1 cellular context compared by ENCODE assay signal in genomic region chr14:55426881-55427280, GRCh38.
TF ChIP-seq lines count a peak whose summit lies in the region.

No MANE protein-coding gene starts in this region.

TF ChIP-seq in H1, 55 proteins besides CTCF, POLR2A, EP300 and RAD21:
- no peak for TF ChIP-seq ASH2L (IDR thresholded peaks at IDR 0.05; ENCODE audit: low read length)
- no peak for TF ChIP-seq CHD1 (IDR thresholded peaks at IDR 0.05; ENCODE audit: low read depth, low read length)
- TF ChIP-seq TBP (IDR thresholded peaks at IDR 0.05; ENCODE audit: low read depth, low read length), result no peak
- TF ChIP-seq TAF1 (IDR thresholded peaks at IDR 0.05; ENCODE audit: low read depth, low read length), result no peak
- TF ChIP-seq RBBP5 (IDR thresholded peaks at IDR 0.05; ENCODE audit: borderline replicate concordance, low read depth, low read length), result no peak
- no peak for TF ChIP-seq KDM4A (IDR thresholded peaks at IDR 0.05; ENCODE audit: low read depth, low read length, severe bottlenecking)
- no peak for TF ChIP-seq SP2 (IDR thresholded peaks at IDR 0.05; ENCODE audit: low read length)
- TF ChIP-seq ZNF274 (IDR thresholded peaks at IDR 0.05; ENCODE audit: borderline replicate concordance, extremely low read depth, low read length), result no peak
- no peak for TF ChIP-seq CHD2 (IDR thresholded peaks at IDR 0.05; ENCODE audit: low read length)
- no peak for TF ChIP-seq MAFK (IDR thresholded peaks at IDR 0.05; ENCODE audit: low read depth, low read length)
- TF ChIP-seq SAP30 (IDR thresholded peaks at IDR 0.05; ENCODE audit: insufficient read depth, insufficient replicate concordance, low read length), result no peak
- TF ChIP-seq SUZ12 (IDR thresholded peaks at IDR 0.05; ENCODE audit: low read length), result no peak
- TF ChIP-seq YY1 (IDR thresholded peaks at IDR 0.05; ENCODE audit: low read depth, low read length), result no peak
- no peak for TF ChIP-seq RXRA (IDR thresholded peaks at IDR 0.05; ENCODE audit: insufficient read depth, low read depth, low read length)
- TF ChIP-seq MAX (IDR thresholded peaks at IDR 0.05), result no peak
- TF ChIP-seq ATF2 (IDR thresholded peaks at IDR 0.05; ENCODE audit: low read length), result no peak
- no peak for TF ChIP-seq CREB1 (IDR thresholded peaks at IDR 0.05)
- TF ChIP-seq TCF12 (IDR thresholded peaks at IDR 0.05; ENCODE audit: low read depth, low read length), result no peak
- no peak for TF ChIP-seq JUN (IDR thresholded peaks at IDR 0.05; ENCODE audit: low read depth, low read length)
- TF ChIP-seq CEBPB (IDR thresholded peaks at IDR 0.05; ENCODE audit: low read depth, low read length), result no peak
